Comparison of ENCODE assay signal across 22 cellular contexts in genomic region chr10:85916192-85916747, GRCh38.
DNase-seq lines count a peak whose midpoint lies in the region; ATAC-seq and TF ChIP-seq lines count a peak whose summit lies in the region.
"Had no signal": no experiment of that assay in that cellular context is flagged by ENCODE, and none has a peak within 500 bp of the region (broad histone marks: within the 10 kb centered on the region; RNA-seq: fewer than 3 reads in every experiment).

No MANE protein-coding gene starts in this region.

- CTCF ChIA-PET in Panc1 (lab: Charles Lee) = no interaction called here
- CTCF ChIA-PET in T-cell (lab: Charles Lee) = no interaction called here

- no peaks in the 10 kb centered on the region for H3K9me3 Mint-ChIP-seq in T-cell
- H3K9me3 Mint-ChIP-seq: activated B cell treated with CpG ODN at 0.5 μM for 24 hours; activated naive CD8-positive, alpha-beta T cell treated with anti-CD3 and anti-CD28 coated beads for 36 hours; activated T-cell treated with anti-CD3 and anti-CD28 coated beads, Interleukin-2, amount 50 U/mL, for 24 hours; mesothelial cell of epicardium had no signal

- peaks cover 0 to 4% of the 10 kb centered on the region in 2 donors for H3K27me3 Mint-ChIP-seq in T-cell
- H3K27me3 Mint-ChIP-seq: activated naive CD8-positive, alpha-beta T cell treated with anti-CD3 and anti-CD28 coated beads for 36 hours had no signal

- H3K36me3 Mint-ChIP-seq in T-cell = no peaks in the 10 kb centered on the region
- H3K36me3 Mint-ChIP-seq: activated naive CD8-positive, alpha-beta T cell treated with anti-CD3 and anti-CD28 coated beads for 36 hours; mesothelial cell of epicardium had no signal

- peaks cover 17% of the 10 kb centered on the region for H3K4me1 ChIP-seq in BE2C
- peaks cover 9% of the 10 kb centered on the region for H3K4me1 ChIP-seq in Panc1 (ENCODE audit: control insufficient read depth, insufficient read depth, low read length)
- H3K4me1 ChIP-seq: prostate gland had no signal

- no peaks in the 10 kb centered on the region for H3K27me3 ChIP-seq in BE2C
- no peaks in the 10 kb centered on the region for H3K27me3 ChIP-seq in Panc1 (ENCODE audit: control insufficient read depth, insufficient read depth, low read length)
- H3K27me3 ChIP-seq: MG63, transverse colon had no signal

- H3K27ac Mint-ChIP-seq in T-cell = no peak overlapping the region
- H3K27ac Mint-ChIP-seq: activated B cell treated with CpG ODN at 0.5 μM for 24 hours; activated naive CD8-positive, alpha-beta T cell treated with anti-CD3 and anti-CD28 coated beads for 36 hours; activated T-cell treated with anti-CD3 and anti-CD28 coated beads, Interleukin-2, amount 50 U/mL, for 24 hours; mesothelial cell of epicardium had no signal

- ATAC-seq in Panc1 (0 out of 2 replicates have a peak, but pooled peaks have one; percentile 43), T-cell (replicated peaks in 1 of 4) (no peak)
- ATAC-seq: left ventricle myocardium superior had no signal

- in situ Hi-C loops in Panc1 (cut with HindIII; ENCODE audit: low pct_unique_long_range_greater_than_20kb, low sequenced_read_pairs) = no loop called here

- DNase-seq in BE2C = peak; percentile 48
- DNase-seq in COLO668 (lab: John Stamatoyannopoulos, UW; ENCODE audit: unreplicated experiment) = peak; percentile 19
- DNase-seq in Panc1 (ENCODE audit: low read depth, low spot score) = no peak
- DNase-seq in left kidney (ENCODE audit: low read depth, low spot score) = peak; percentile 84
- DNase-seq in NCI-H2081 treated with DMSO at 0.1 percent for 48 hours (lab: John Stamatoyannopoulos, UW) = no peak
- DNase-seq in T-cell = no peak
- no peak for DNase-seq in substantia nigra (lab: John Stamatoyannopoulos, UW)
- DNase-seq: activated B cell treated with CpG ODN at 0.5 μM for 24 hours; activated effector memory CD4-positive, alpha-beta T cell treated with anti-CD3 and anti-CD28 coated beads, Interleukin-2, amount 50 U/mL, for 16 hours; activated naive CD8-positive, alpha-beta T cell treated with anti-CD3 and anti-CD28 coated beads for 36 hours; activated T-cell treated with anti-CD3 and anti-CD28 coated beads, Interleukin-2, amount 50 U/mL, for 24 hours; DND-41; effector CD8-positive, alpha-beta T cell; Right ventricle myocardium superior; stimulated activated CD4-positive, alpha-beta T cell treated with anti-CD3 and anti-CD28 coated beads, Interleukin-4, amount 100 ng/mL, for 24 hours; T-helper 9 cell; transverse colon had no signal

- H3K27ac ChIP-seq in Panc1 (ENCODE audit: low read length) (no peak overlapping the region), substantia nigra (ENCODE audit: low read depth, low read length, poor library complexity, severe bottlenecking) (no peak overlapping the region)
- H3K27ac ChIP-seq: KMS-11, prostate gland, transverse colon had no signal

- H3K4me3 ChIP-seq in BE2C (ENCODE audit: low read depth, low read length) (no peak overlapping the region), Panc1 (ENCODE audit: low read depth in 2 of 2, low read length in 2 of 2) (no peak overlapping the region)
- H3K4me3 ChIP-seq: MG63, prostate gland, transverse colon had no signal

- H3K36me3 ChIP-seq in BE2C (no peaks in the 10 kb centered on the region), Panc1 (ENCODE audit: control insufficient read depth, insufficient read depth, low read length) (no peaks in the 10 kb centered on the region)
- H3K36me3 ChIP-seq: MG63, prostate gland, transverse colon had no signal

- intact Hi-C loops in Panc1 (cut with micrococcal nuclease; ENCODE audit: unreplicated experiment) = no loop called here

- no TSS peak for BruUV-seq in Panc1 (replicated peaks; lab: Mats Ljungman, UMichigan)

- POLR2A ChIA-PET in Panc1 (lab: Charles Lee) (no interaction called here), T-cell (lab: Charles Lee) (no interaction called here)

- no peak overlapping the region for H3K4me3 Mint-ChIP-seq in T-cell
- H3K4me3 Mint-ChIP-seq: activated B cell treated with CpG ODN at 0.5 μM for 24 hours; activated naive CD8-positive, alpha-beta T cell treated with anti-CD3 and anti-CD28 coated beads for 36 hours; activated T-cell treated with anti-CD3 and anti-CD28 coated beads, Interleukin-2, amount 50 U/mL, for 24 hours; mesothelial cell of epicardium had no signal

- H3K4me1 Mint-ChIP-seq in T-cell = no peaks in the 10 kb centered on the region
- H3K4me1 Mint-ChIP-seq: activated naive CD8-positive, alpha-beta T cell treated with anti-CD3 and anti-CD28 coated beads for 36 hours had no signal

- TF ChIP-seq CTCF in BE2C (IDR thresholded peaks at IDR 0.05; ENCODE audit: low read depth, low read length) (no peak), Panc1 (IDR thresholded peaks at IDR 0.05) (no peak)

- H3K9me3 ChIP-seq in BE2C (no peaks in the 10 kb centered on the region), Panc1 (ENCODE audit: control insufficient read depth, insufficient read depth, low read depth, low read length) (no peaks in the 10 kb centered on the region)
- H3K9me3 ChIP-seq: MG63, prostate gland, transverse colon had no signal

Comparison
In these comparisons a context has a peak if more than half of its experiments do, and no peak if none do; other contexts are left out.
1. DNase-seq: peak in BE2C (single experiment), COLO668 (single experiment) and left kidney (single experiment); none in Panc1 (single experiment), NCI-H2081 treated with DMSO at 0.1 percent for 48 hours (single experiment), T-cell (0 of 34) and substantia nigra (0 of 49).